ENCODE assay signal across 8 cellular contexts in the genomic region with DNA sequence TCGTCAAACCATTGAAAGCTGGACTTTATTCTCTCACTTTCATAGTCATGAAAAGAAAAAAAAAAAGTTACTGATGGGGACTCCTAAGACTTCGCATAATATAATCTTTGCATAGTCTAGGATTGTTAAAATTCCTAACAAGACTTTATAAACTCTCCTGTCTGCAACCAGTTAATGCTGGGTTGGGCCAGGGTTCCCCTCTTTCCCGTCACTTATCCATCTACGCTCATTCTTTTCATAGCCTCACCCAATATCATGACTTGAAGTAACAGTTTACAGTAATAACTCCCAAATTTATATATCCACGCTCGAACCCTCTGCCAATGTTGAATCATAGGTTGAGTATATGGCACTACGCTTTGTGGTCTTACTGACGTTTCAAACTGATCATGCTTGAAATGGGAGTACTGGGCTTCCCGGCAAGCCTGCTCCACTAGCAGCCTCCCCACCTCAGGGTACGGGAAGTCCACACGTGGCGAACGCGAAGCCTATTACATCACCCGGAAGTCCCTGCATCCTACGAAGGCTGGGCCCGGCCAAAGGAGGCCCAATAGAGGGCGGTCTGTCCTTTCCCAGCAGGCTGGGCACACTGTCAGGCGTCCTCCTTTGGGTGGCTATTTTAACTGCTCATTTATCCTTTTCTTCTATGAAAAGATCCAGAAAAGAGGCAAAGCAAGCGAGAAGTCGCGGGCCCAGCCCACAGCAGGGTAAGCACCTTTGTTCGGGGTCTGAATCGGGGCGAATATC. TPM values are rescaled to one million over a fixed set of nuclear protein-coding genes. Genes with fewer than 3 reads are reported as not detected.
A peak's percentile ranks its signal among the peaks of the same experiment; 100 is the strongest.
DNase-seq lines count a peak whose midpoint lies in the region; ATAC-seq, FAIRE-seq and TF ChIP-seq lines count a peak whose summit lies in the region.

No MANE protein-coding gene starts in this region.

- H3K4me1 ChIP-seq in RWPE2 (ENCODE audit: insufficient read depth, poor library complexity, severe bottlenecking) (peaks cover 23% of the 10 kb centered on the region), suprapubic skin (peaks cover 24% of the 10 kb centered on the region)

- WGBS in suprapubic skin: 5% methylated on average over 25 of the region's 25 CpGs

- DNase-seq in GF-D8 (lab: John Stamatoyannopoulos, UW) (peak; percentile 87), H54 (ENCODE audit: insufficient read length, low spot score) (peak; percentile 96), LoVo (ENCODE audit: low spot score) (peak; percentile 94), RWPE2 (ENCODE audit: low spot score) (peak; percentile 91), globus pallidus (ENCODE audit: low spot score) (peak; percentile 90), non-pigmented ciliary epithelial cell (ENCODE audit: low read depth) (peak; percentile 94), suprapubic skin (ENCODE audit: low spot score in 2 of 2) (peak; percentile 93 to 95)
- peak; percentile 51 to 73 (median 70) for DNase-seq in activated naive CD4-positive, alpha-beta T cell (lab: John Stamatoyannopoulos, UW)

- H3K4me3 ChIP-seq in RWPE2 (ENCODE audit: severe bottlenecking) (peak overlapping the region; percentile 70), suprapubic skin (peak overlapping the region; percentile 74)

- no peaks in the 10 kb centered on the region for H3K9me3 ChIP-seq in RWPE2 (ENCODE audit: severe bottlenecking)
- no peaks in the 10 kb centered on the region for H3K9me3 ChIP-seq in suprapubic skin

- FAIRE-seq in H54 (lab: Jason Lieb, UNC): no peak

- TF ChIP-seq POLR2A in H54 (IDR thresholded peaks at IDR 0.05; ENCODE audit: low read depth, low read length): peak; percentile 81
- TF ChIP-seq POLR2A in suprapubic skin (IDR thresholded peaks at IDR 0.05): peak; percentile 33 to 67

- ATAC-seq in RWPE2 (ENCODE audit: low read depth): peak; percentile 84

- H3K36me3 ChIP-seq in RWPE2 (ENCODE audit: low read depth) (peaks cover 23% of the 10 kb centered on the region), suprapubic skin (peaks cover 1% of the 10 kb centered on the region)

- H3K27me3 ChIP-seq in RWPE2 (ENCODE audit: insufficient read depth, poor library complexity, severe bottlenecking): no peaks in the 10 kb centered on the region
- H3K27me3 ChIP-seq in suprapubic skin: no peaks in the 10 kb centered on the region

- TF ChIP-seq EP300 in suprapubic skin (IDR thresholded peaks at IDR 0.05): no peak

- H3K27ac ChIP-seq in RWPE2 (ENCODE audit: poor library complexity, severe bottlenecking) (peak overlapping the region; percentile 86), suprapubic skin (peak overlapping the region; percentile 97)

- TF ChIP-seq CTCF in RWPE2 (IDR thresholded peaks at IDR 0.05; ENCODE audit: poor library complexity, severe bottlenecking) (peak; percentile 62), suprapubic skin (IDR thresholded peaks at IDR 0.05) (no peak)

RNA-seq across cellular contexts. Expression of a gene that starts 0.7 kb away (rescaled TPM):
- 100 to 1,000 TPM in 1 of 4 donors, 10 to 100 TPM in 3; 75.2 to 101 (median 78.6) TPM for total RNA-seq in suprapubic skin

RNA-seq across cellular contexts. Expression of a gene that starts 39.2 kb away (rescaled TPM):
- total RNA-seq in suprapubic skin: 10 to 100 TPM; 18.0 to 24.6 (median 18.9) TPM

RNA-seq across cellular contexts. Expression of a gene that starts 40.7 kb away (rescaled TPM):
- total RNA-seq in suprapubic skin: 10 to 100 TPM in 3 of 4 donors, 1 to 10 TPM in 1; 9.8 to 15.8 (median 11.6) TPM

RNA-seq across cellular contexts. Expression of a gene that starts 48.8 kb away (rescaled TPM):
- total RNA-seq in suprapubic skin: 1 to 10 TPM in 3 of 4 donors, not detected in 1; 1.1 to 3.1 (median 2.3) TPM

Comparison
In these comparisons a context has a peak if more than half of its experiments do, and no peak if none do; other contexts are left out.
1. Peak in every context shown above with its lines: DNase-seq, ATAC-seq, H3K4me3 ChIP-seq and H3K27ac ChIP-seq.